ENCODE assay signal across 9 cellular contexts in the genomic region with DNA sequence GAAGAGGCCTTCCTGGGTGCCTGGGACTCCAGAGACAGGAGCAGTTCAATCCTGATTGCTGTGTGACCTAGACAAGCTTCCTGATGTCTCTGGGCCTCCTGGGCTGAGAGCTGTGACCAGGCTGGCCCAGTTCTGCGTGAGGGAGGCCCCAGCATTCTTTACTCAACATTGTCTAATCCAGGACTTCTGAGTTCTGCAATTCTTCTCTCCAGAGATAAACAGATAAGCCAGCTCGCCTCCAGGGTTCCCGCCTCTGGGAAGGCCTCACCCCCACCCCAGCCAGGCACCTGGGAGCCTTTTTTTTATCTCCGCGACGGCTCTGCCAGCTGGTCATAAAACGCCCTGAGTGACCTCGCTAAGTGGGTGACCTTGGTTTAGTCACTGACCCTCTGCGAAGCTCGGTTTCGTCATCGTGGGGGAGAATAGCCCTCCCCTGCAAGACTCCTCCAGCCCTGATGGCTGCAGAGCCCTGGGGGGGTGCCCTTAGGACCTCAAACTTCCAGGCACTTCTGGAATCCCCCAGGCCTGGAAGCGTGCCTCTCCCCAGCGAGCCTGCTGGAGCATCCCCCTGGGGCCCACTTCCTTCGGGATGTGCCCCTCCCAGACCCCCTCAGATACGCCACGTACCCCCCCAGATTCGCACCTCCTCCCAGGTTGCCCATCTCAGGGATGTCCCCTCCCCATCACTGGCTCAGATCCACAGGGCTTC. TPM values are rescaled to one million over a fixed set of nuclear protein-coding genes. Genes with fewer than 3 reads are reported as not detected.
DNase-seq lines count a peak whose midpoint lies in the region; ATAC-seq and TF ChIP-seq lines count a peak whose summit lies in the region.
"Had no signal": no experiment of that assay in that cellular context is flagged by ENCODE, and none has a peak within 500 bp of the region (broad histone marks: within the 10 kb centered on the region; RNA-seq: fewer than 3 reads in every experiment).

No MANE protein-coding gene starts in this region.

- TF ChIP-seq POLR2A in lower leg skin (IDR thresholded peaks at IDR 0.05): no peak

- H3K36me3 ChIP-seq in colonic mucosa: no peaks in the 10 kb centered on the region
- H3K36me3 ChIP-seq in naive thymus-derived CD4-positive, alpha-beta T cell (ENCODE audit: control insufficient read depth in 2 of 3, insufficient read depth in 3 of 3, low read length in 3 of 3): no peaks in the 10 kb centered on the region

- no peak overlapping the region for H3K9ac ChIP-seq in colonic mucosa (ENCODE audit: low read depth in 2 of 2, low read length in 2 of 2)

- 24 to 35% methylated on average over 18 of the region's 18 CpGs for WGBS in lower leg skin, 2 donors

- peaks cover 0 to 4% (median 2%) of the 10 kb centered on the region in 7 donors for H3K4me1 Mint-ChIP-seq in naive thymus-derived CD4-positive, alpha-beta T cell

- no peak overlapping the region for H3K4me3 ChIP-seq in colonic mucosa
- H3K4me3 ChIP-seq in lower leg skin (ENCODE audit: low read depth, poor library complexity, severe bottlenecking): no peak overlapping the region
- H3K4me3 ChIP-seq in naive thymus-derived CD4-positive, alpha-beta T cell (ENCODE audit: low read length): no peak overlapping the region

- H3K27me3 ChIP-seq in colonic mucosa: no peaks in the 10 kb centered on the region
- H3K27me3 ChIP-seq in naive thymus-derived CD4-positive, alpha-beta T cell (ENCODE audit: control insufficient read depth in 2 of 2, insufficient read depth in 2 of 2, low read length in 2 of 2): no peaks in the 10 kb centered on the region

- no peak for ATAC-seq in GM19395 (IDR thresholded peaks at IDR 0.05; ENCODE audit: unreplicated experiment)
- no peak for ATAC-seq in naive thymus-derived CD4-positive, alpha-beta T cell

- no peak overlapping the region for H3K27ac Mint-ChIP-seq in naive thymus-derived CD4-positive, alpha-beta T cell

- DNase-seq in Caki2 (ENCODE audit: low read depth) (peak; percentile 95), LoVo (ENCODE audit: low spot score) (peak; percentile 31), colonic mucosa (peak; percentile 67), mucosa of gallbladder (ENCODE audit: low spot score) (peak; percentile 78), lower leg skin (ENCODE audit: low spot score in 2 of 2) (no peak), putamen (ENCODE audit: low spot score) (no peak)
- no peak for DNase-seq in naive thymus-derived CD4-positive, alpha-beta T cell
- DNase-seq: hypothalamus had no signal

- TF ChIP-seq CTCF in colonic mucosa (IDR thresholded peaks at IDR 0.05) (no peak), lower leg skin (IDR thresholded peaks at IDR 0.05) (no peak)

- H3K27ac ChIP-seq in colonic mucosa: no peak overlapping the region
- H3K27ac ChIP-seq in naive thymus-derived CD4-positive, alpha-beta T cell (ENCODE audit: low read depth, low read length): no peak overlapping the region

- H3K36me3 Mint-ChIP-seq in naive thymus-derived CD4-positive, alpha-beta T cell: no peaks in the 10 kb centered on the region

- H3K4me3 Mint-ChIP-seq in naive thymus-derived CD4-positive, alpha-beta T cell: no peak overlapping the region

- intact Hi-C loops in colonic mucosa (cut with DNase I): no loop called here
- intact Hi-C loops in lower leg skin (cut with DNase I; ENCODE audit: low total_unique reads): no loop called here
- intact Hi-C loops in naive thymus-derived CD4-positive, alpha-beta T cell (cut with micrococcal nuclease): no loop called here

- H3K9me3 ChIP-seq in colonic mucosa: no peaks in the 10 kb centered on the region
- no peaks in the 10 kb centered on the region for H3K9me3 ChIP-seq in naive thymus-derived CD4-positive, alpha-beta T cell (ENCODE audit: control insufficient read depth in 2 of 3, low read length in 3 of 3)

- in situ Hi-C loops in Caki2 (cut with HindIII; ENCODE audit: low pct_unique_long_range_greater_than_20kb, low sequenced_read_pairs): no loop called here

- POLR2A ChIA-PET in naive thymus-derived CD4-positive, alpha-beta T cell (lab: Charles Lee): no interaction called here

- H3K27me3 Mint-ChIP-seq in naive thymus-derived CD4-positive, alpha-beta T cell: peaks cover 0 to 11% (median 2%) of the 10 kb centered on the region in 5 donors

- CTCF ChIA-PET in naive thymus-derived CD4-positive, alpha-beta T cell (lab: Charles Lee): no interaction called here

- H3K9me3 Mint-ChIP-seq in naive thymus-derived CD4-positive, alpha-beta T cell: no peaks in the 10 kb centered on the region

- peaks cover 8% of the 10 kb centered on the region for H3K4me1 ChIP-seq in colonic mucosa
- no peaks in the 10 kb centered on the region for H3K4me1 ChIP-seq in naive thymus-derived CD4-positive, alpha-beta T cell (ENCODE audit: control insufficient read depth in 2 of 2, insufficient read depth in 2 of 2, low read length in 2 of 2)

RNA-seq across cellular contexts. Expression of a gene that starts 1.9 kb away (rescaled TPM):
- total RNA-seq in Caki2 (2014; rRNA removed; shearing (Covaris generic); ENCODE audit: low replicate concordance): 0.20 TPM in 1 of 2 replicates, not detected in the other
- total RNA-seq in colonic mucosa: 1 to 10 TPM; 1.4 to 7.7 TPM
- 13.1 TPM for total RNA-seq in mucosa of gallbladder
- 100 to 1,000 TPM; 119 to 191 (median 166) TPM for total RNA-seq in lower leg skin
- not detected for total RNA-seq in naive thymus-derived CD4-positive, alpha-beta T cell
- under 1 TPM in 1 of 2 donors, not detected in 1; 0.41 TPM for polyA plus RNA-seq in naive thymus-derived CD4-positive, alpha-beta T cell

RNA-seq across cellular contexts. Expression of a gene that starts 42.2 kb away (rescaled TPM):
- 4.2 and 10.5 TPM in 2 replicates for total RNA-seq in Caki2 (2014; rRNA removed; shearing (Covaris generic); ENCODE audit: low replicate concordance)
- total RNA-seq in colonic mucosa (1 to 10 TPM; 1.7 to 3.1 TPM), mucosa of gallbladder (21.0 TPM), lower leg skin (1 to 10 TPM; 5.3 to 6.7 (median 5.8) TPM)
- total RNA-seq in naive thymus-derived CD4-positive, alpha-beta T cell: 10 to 100 TPM in 4 of 5 experiments, 1 to 10 TPM in 1; 5.3 to 21.4 (median 19.2) TPM
- under 1 TPM in 1 of 2 donors, not detected in 1; 0.03 TPM for polyA plus RNA-seq in naive thymus-derived CD4-positive, alpha-beta T cell

RNA-seq across cellular contexts. Expression of a gene that starts 52.7 kb away (rescaled TPM):
- total RNA-seq in Caki2 (2014; rRNA removed; shearing (Covaris generic); ENCODE audit: low replicate concordance): not detected in 2 replicates
- total RNA-seq in colonic mucosa (under 1 TPM in 1 of 2 donors, not detected in 1; 0.27 TPM), mucosa of gallbladder (not detected), lower leg skin (1 to 10 TPM in 2 of 4 donors, not detected in 2; 1.7 to 2.1 TPM)
- total RNA-seq in naive thymus-derived CD4-positive, alpha-beta T cell: not detected
- not detected for polyA plus RNA-seq in naive thymus-derived CD4-positive, alpha-beta T cell

Comparison
In these comparisons a context has a peak if more than half of its experiments do, and no peak if none do; other contexts are left out.
1. DNase-seq: peak in Caki2 (single experiment), LoVo (single experiment), colonic mucosa (single experiment) and mucosa of gallbladder (single experiment); none in lower leg skin (0 of 2), naive thymus-derived CD4-positive, alpha-beta T cell (0 of 9) and putamen (single experiment).